14 cellular contexts compared by ENCODE assay signal in genomic region chr3:111244760-111245159, GRCh38.
"Had no signal": no experiment of that assay in that cellular context is flagged by ENCODE, and none has a peak within 500 bp of the region (broad histone marks: within the 10 kb centered on the region; RNA-seq: fewer than 3 reads in every experiment).

No MANE protein-coding gene starts in this region.

- H3K4me3 ChIP-seq: mucosa of descending colon had no signal

- ATAC-seq: activated CD4-positive, alpha-beta T cell treated with anti-CD3 and anti-CD28 coated beads for 36 hours; left colon; mucosa of descending colon; naive thymus-derived CD4-positive, alpha-beta T cell; stimulated activated naive B cell treated with anti-CD40 and anti-IgM and Interleukin-4, amounts not matched to agents 10 μg/mL and 1 μg/mL and 100 μg/mL, for 72 hours had no signal

- H3K36me3 ChIP-seq: neutrophil had no signal

- DNase-seq: activated CD4-positive, alpha-beta memory T cell treated with anti-CD3 and anti-CD28 coated beads, Interleukin-2, amount 10 ng/mL, durations not matched to agents 7 days and 5 days; activated CD4-positive, alpha-beta T cell treated with anti-CD3 and anti-CD28 coated beads for 36 hours; activated effector memory CD4-positive, alpha-beta T cell treated with anti-CD3 and anti-CD28 coated beads, Interleukin-2, amount 50 U/mL, for 16 hours; activated T-cell treated with anti-CD3 and anti-CD28 coated beads, Interleukin-2, amount 50 U/mL, for 24 hours; cortex of kidney; effector CD4-positive, alpha-beta T cell; left colon; mucosa of descending colon; naive thymus-derived CD4-positive, alpha-beta T cell; stimulated activated CD4-positive, alpha-beta T cell treated with anti-CD3 and anti-CD28 coated beads, Interleukin-4, amount 100 ng/mL, for 1 hour; stimulated activated naive B cell treated with anti-CD40 and anti-IgM and Interleukin-4, amounts not matched to agents 10 μg/mL and 1 μg/mL and 100 μg/mL, for 72 hours; T-helper 1 cell; trophoblast cell had no signal

- H3K27ac ChIP-seq: neutrophil had no signal

- H3K9me3 ChIP-seq: neutrophil had no signal

- H3K27me3 ChIP-seq: neutrophil had no signal
